9 cellular contexts compared by ENCODE assay signal in the genomic region with DNA sequence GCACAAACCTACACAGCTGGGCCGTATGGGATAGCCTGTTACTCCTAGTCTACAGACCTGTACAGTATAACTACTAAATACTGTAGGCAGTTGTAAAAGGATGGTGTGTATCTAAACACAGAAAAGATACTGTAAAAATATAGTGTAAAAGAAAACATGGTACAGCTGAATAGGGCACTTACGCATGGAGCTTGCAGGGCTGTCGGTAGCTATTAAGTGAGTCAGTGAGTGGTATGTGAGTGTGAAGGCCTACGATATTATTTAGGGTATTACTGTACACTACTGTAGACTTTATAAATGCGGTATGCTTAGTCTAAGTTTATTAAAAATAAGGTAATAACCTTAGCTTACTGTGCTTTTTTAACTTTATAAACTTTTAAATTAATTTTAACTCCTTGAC. TPM values are rescaled to one million over a fixed set of nuclear protein-coding genes. Genes with fewer than 3 reads are reported as not detected.
DNase-seq lines count a peak whose midpoint lies in the region; ATAC-seq, FAIRE-seq and TF ChIP-seq lines count a peak whose summit lies in the region.
"Had no signal": no experiment of that assay in that cellular context is flagged by ENCODE, and none has a peak within 500 bp of the region (broad histone marks: within the 10 kb centered on the region; RNA-seq: fewer than 3 reads in every experiment).

No MANE protein-coding gene starts in this region.

- peak overlapping the region; percentile 91 to 99 (median 94) for H3K4me3 Mint-ChIP-seq in CD4-positive, alpha-beta memory T cell

- CTCF ChIA-PET in CD4-positive, alpha-beta memory T cell (lab: Charles Lee; ENCODE audit: partially characterized antibody), result interaction anchor here (1.0 to 2.6 kb wide), 5 partner anchors 8 to 536 kb away, joined by 3 to 10 read pairs (median 4); no protein-coding TSS in a partner anchor

- ATAC-seq in GM18858 (IDR thresholded peaks at IDR 0.05; ENCODE audit: unreplicated experiment), result no peak
- ATAC-seq: foreskin keratinocyte had no signal

- H3K4me1 Mint-ChIP-seq in CD4-positive, alpha-beta memory T cell, result peaks cover 30 to 61% (median 45%) of the 10 kb centered on the region in 4 donors

- no peak for TF ChIP-seq CTCF in OCI-LY1 (IDR thresholded peaks at IDR 0.05; ENCODE audit: low read length)

- no peak for DNase-seq in CD4-positive, alpha-beta memory T cell
- no peak for DNase-seq in stimulated activated CD8-positive, alpha-beta memory T cell treated with anti-CD3 and anti-CD28 coated beads, Interleukin-4, amount 100 ng/mL, for 48 hours
- DNase-seq in RCC 7860 (ENCODE audit: low spot score), result no peak
- no peak for DNase-seq in activated CD4-positive, CD25-positive, alpha-beta regulatory T cell (lab: John Stamatoyannopoulos, UW)
- DNase-seq: foreskin keratinocyte had no signal

- no peak for FAIRE-seq in RCC 7860 (lab: Jason Lieb, UNC)

- H2AFZ ChIP-seq in OCI-LY1 (ENCODE audit: low read length), result no peak overlapping the region
- no peak overlapping the region for H2AFZ ChIP-seq in neuron (ENCODE audit: low read depth, low read length)

- peak overlapping the region in 6 of 7 donors; percentile 57 to 97 (median 78) for H3K27ac Mint-ChIP-seq in CD4-positive, alpha-beta memory T cell

- 90 to 96% methylated on average over 4 of the region's 5 CpGs for WGBS in ectodermal cell, 2 experiments

- H3F3A ChIP-seq in OCI-LY1 (ENCODE audit: insufficient read depth, low read length), result no peaks in the 10 kb centered on the region

- no peaks in the 10 kb centered on the region for H3K36me3 ChIP-seq in CD4-positive, alpha-beta memory T cell (ENCODE audit: insufficient read depth, low read length)
- peaks cover 13% of the 10 kb centered on the region; the same call in 1 of the 2 replicates for H3K36me3 ChIP-seq in OCI-LY1 (ENCODE audit: insufficient read depth, low read length)
- H3K36me3 ChIP-seq in ectodermal cell (ENCODE audit: control insufficient read depth, insufficient read depth, low read length), result peaks cover 3% of the 10 kb centered on the region
- H3K36me3 ChIP-seq in neuron (ENCODE audit: insufficient read depth, low read length), result peaks cover 10% of the 10 kb centered on the region

- H3K9me2 ChIP-seq in OCI-LY1 (ENCODE audit: low read depth, low read length), result no peaks in the 10 kb centered on the region

- H3K27me3 Mint-ChIP-seq in CD4-positive, alpha-beta memory T cell, result no peaks in the 10 kb centered on the region

- no peaks in the 10 kb centered on the region for H3K9me3 Mint-ChIP-seq in CD4-positive, alpha-beta memory T cell

- H3K27ac ChIP-seq in CD4-positive, alpha-beta memory T cell (ENCODE audit: low read depth, low read length), result no peak overlapping the region
- H3K27ac ChIP-seq in OCI-LY1 (ENCODE audit: low read depth, low read length, poor library complexity, severe bottlenecking), result no peak overlapping the region
- no peak overlapping the region for H3K27ac ChIP-seq in ectodermal cell (ENCODE audit: insufficient read depth, low read depth, low read length, poor library complexity, severe bottlenecking)

- no peaks in the 10 kb centered on the region for H3K9me3 ChIP-seq in CD4-positive, alpha-beta memory T cell (ENCODE audit: control insufficient read depth in 1 of 2, low read length in 2 of 2)
- no peaks in the 10 kb centered on the region for H3K9me3 ChIP-seq in OCI-LY1 (ENCODE audit: low read length)
- H3K9me3 ChIP-seq in ectodermal cell (ENCODE audit: control insufficient read depth, low read length), result no peaks in the 10 kb centered on the region
- no peaks in the 10 kb centered on the region for H3K9me3 ChIP-seq in neuron (ENCODE audit: low read length)

- H3K4me2 ChIP-seq in OCI-LY1 (ENCODE audit: low read length), result peak overlapping the region; percentile 86

- peak overlapping the region in 1 of 2 donors; percentile 98 for H3K4me3 ChIP-seq in CD4-positive, alpha-beta memory T cell (ENCODE audit: low read length in 2 of 2)
- H3K4me3 ChIP-seq in OCI-LY1 (ENCODE audit: low read depth, low read length, poor library complexity, severe bottlenecking) (peak overlapping the region; percentile 78), ectodermal cell (ENCODE audit: insufficient read depth, low read depth, low read length) (peak overlapping the region; percentile 93), neuron (ENCODE audit: low read length) (peak overlapping the region; percentile 84)

- intact Hi-C loops in CD4-positive, alpha-beta memory T cell (cut with micrococcal nuclease), result loop anchor here (5.0 to 10.0 kb wide), 3 partner anchors 340 to 1688 kb away; a partner anchor contains a TSS

- H3K4me1 ChIP-seq in CD4-positive, alpha-beta memory T cell (ENCODE audit: insufficient read depth, low read length), result peaks cover 30% of the 10 kb centered on the region
- peaks cover 39% of the 10 kb centered on the region for H3K4me1 ChIP-seq in OCI-LY1 (ENCODE audit: insufficient read depth, low read length, severe bottlenecking)
- peaks cover 4% of the 10 kb centered on the region for H3K4me1 ChIP-seq in ectodermal cell (ENCODE audit: control insufficient read depth, insufficient read depth, low read length)
- H3K4me1 ChIP-seq in neuron (ENCODE audit: insufficient read depth, low read length), result peaks cover 13% of the 10 kb centered on the region
- H3K4me1 ChIP-seq: foreskin keratinocyte had no signal

- H3K79me2 ChIP-seq in OCI-LY1 (ENCODE audit: insufficient read depth, low read length), result no peaks in the 10 kb centered on the region; the same call in 1 of the 2 replicates

- POLR2A ChIA-PET in CD4-positive, alpha-beta memory T cell (lab: Charles Lee; ENCODE audit: partially characterized antibody), result interaction anchor here (1.1 to 2.5 kb wide), 5 partner anchors 156 to 1690 kb away, joined by 3 to 14 read pairs (median 3); a partner anchor contains a TSS

- H3K36me3 Mint-ChIP-seq in CD4-positive, alpha-beta memory T cell, result peaks cover 6 to 20% of the 10 kb centered on the region in 2 donors

- peak overlapping the region; percentile 82; the same call in 1 of the 2 replicates for H3K9ac ChIP-seq in OCI-LY1 (ENCODE audit: low read length)

- no peaks in the 10 kb centered on the region for H3K27me3 ChIP-seq in CD4-positive, alpha-beta memory T cell (ENCODE audit: insufficient read depth, low read length)
- H3K27me3 ChIP-seq in OCI-LY1 (ENCODE audit: insufficient read depth, low read length) (no peaks in the 10 kb centered on the region), ectodermal cell (ENCODE audit: control insufficient read depth, insufficient read depth, low read length, poor library complexity, severe bottlenecking) (no peaks in the 10 kb centered on the region), neuron (ENCODE audit: insufficient read depth, low read length) (no peaks in the 10 kb centered on the region)
- H3K27me3 ChIP-seq: foreskin keratinocyte had no signal

- H4K20me1 ChIP-seq in OCI-LY1 (ENCODE audit: insufficient read depth, low read length), result no peaks in the 10 kb centered on the region

RNA-seq across cellular contexts. Expression of a gene that starts 1.2 kb away (rescaled TPM):
- 10 to 100 TPM; 25.2 to 26.1 TPM for total RNA-seq in CD4-positive, alpha-beta memory T cell
- 10 to 100 TPM; 20.0 to 25.2 TPM for polyA plus RNA-seq in CD4-positive, alpha-beta memory T cell
- 36.2 TPM for polyA plus RNA-seq in ectodermal cell (2013, experiment 1 of 4)
- 34.0 TPM for polyA plus RNA-seq in ectodermal cell (2013, experiment 2 of 4)
- polyA plus RNA-seq in ectodermal cell (2013, experiment 3 of 4), result 33.3 TPM
- 36.4 TPM for polyA plus RNA-seq in ectodermal cell (2013, experiment 4 of 4)
